8 cellular contexts compared by ENCODE assay signal in genomic region chr2:207625014-207625755, GRCh38. TPM values are rescaled to one million over a fixed set of nuclear protein-coding genes. Genes with fewer than 3 reads are reported as not detected.
A peak's percentile ranks its signal among the peaks of the same experiment; 100 is the strongest.
DNase-seq lines count a peak whose midpoint lies in the region; TF ChIP-seq lines count a peak whose summit lies in the region.

METTL21A (minus strand) TSS chr2:207625394; CDS start chr2:207624375, 1,019 bp downstream.

- TF ChIP-seq CTCF in GM10248 (IDR thresholded peaks at IDR 0.05; ENCODE audit: control extremely low read depth, extremely low read depth, low read depth, missing control alignments): peak; percentile 64
- TF ChIP-seq CTCF in HFF-Myc (IDR thresholded peaks at IDR 0.05; ENCODE audit: low read depth, low read length, missing control alignments): peak; percentile 28

- H3K36me3 Mint-ChIP-seq in activated naive CD4-positive, alpha-beta T cell treated with anti-CD3 and anti-CD28 coated beads for 36 hours (ENCODE audit: low read depth): peaks cover 35% of the 10 kb centered on the region

- peak within 1 kb of the TSS; percentile 77 for H3K4me3 ChIP-seq in HFF-Myc (replicated peaks; ENCODE audit: low read depth, low read length)

- H3K27ac Mint-ChIP-seq in activated naive CD4-positive, alpha-beta T cell treated with anti-CD3 and anti-CD28 coated beads for 36 hours: peak within 1 kb of the TSS; percentile 89

- POLR2A ChIA-PET in GM10248 (lab: Yijun Ruan, JAX): interaction anchor here (0.5 to 3.0 kb wide), 6 partner anchors 42 to 688 kb away, joined by 3 to 15 read pairs (median 4); partner anchors contain the start of genes CCNYL1 and KLF7

- no peaks in the 10 kb centered on the region for H3K27me3 Mint-ChIP-seq in activated naive CD4-positive, alpha-beta T cell treated with anti-CD3 and anti-CD28 coated beads for 36 hours (ENCODE audit: low read depth)

- CTCF ChIA-PET in GM10248 (lab: Yijun Ruan, JAX): interaction anchor here (0.8 to 3.8 kb wide), 28 partner anchors 8 to 449 kb away, joined by 3 to 29 read pairs (median 5); no protein-coding TSS in a partner anchor
- CTCF ChIA-PET in activated naive CD4-positive, alpha-beta T cell treated with anti-CD3 and anti-CD28 coated beads for 36 hours (lab: Charles Lee): interaction anchor here (0.6 to 2.2 kb wide), 5 partner anchors 77 to 416 kb away, joined by 3 to 15 read pairs (median 4); partner anchors contain the start of gene CCNYL1

- peak within 1 kb of the TSS; percentile 76 for H3K27ac ChIP-seq in temporal lobe (ENCODE audit: low read depth, low read length)

- H3K4me3 Mint-ChIP-seq in activated naive CD4-positive, alpha-beta T cell treated with anti-CD3 and anti-CD28 coated beads for 36 hours: peak within 1 kb of the TSS; percentile 88

- H3K9me3 Mint-ChIP-seq in activated naive CD4-positive, alpha-beta T cell treated with anti-CD3 and anti-CD28 coated beads for 36 hours: no peaks in the 10 kb centered on the region

- intact Hi-C loops in activated naive CD4-positive, alpha-beta T cell treated with anti-CD3 and anti-CD28 coated beads for 36 hours (cut with micrococcal nuclease): loop anchor here (1.0 to 5.0 kb wide), 10 partner anchors 86 to 1466 kb away; partner anchors contain the start of genes CCNYL1, CREB1, EEF1B2 and FASTKD2

- H3K4me1 Mint-ChIP-seq in activated naive CD4-positive, alpha-beta T cell treated with anti-CD3 and anti-CD28 coated beads for 36 hours (ENCODE audit: low read depth): peaks cover 56% of the 10 kb centered on the region

- DNase-seq in GM10248 (ENCODE audit: extremely low spot score) (peak; percentile 97), HFF-Myc (ENCODE audit: extremely low read depth, low read depth) (no peak), MV-4-11 (lab: John Stamatoyannopoulos, UW) (peak; percentile 90), SK-N-DZ (ENCODE audit: low spot score) (peak; percentile 88), germinal center (ENCODE audit: low spot score) (peak; percentile 97), occipital lobe (lab: John Stamatoyannopoulos, UW) (peak; percentile 84)
- peak; percentile 95 for DNase-seq in activated naive CD4-positive, alpha-beta T cell treated with anti-CD3 and anti-CD28 coated beads for 36 hours

RNA-seq across cellular contexts. Expression of gene METTL21A, which starts in this region (rescaled TPM):
- polyA plus RNA-seq in SK-N-DZ (2014; cell fraction: cytosol; rRNA removed): 57.6 and 69.6 TPM in 2 replicates
- 21.4 and 29.1 TPM in 2 replicates for polyA plus RNA-seq in SK-N-DZ (2014; cell fraction: nucleus; rRNA removed)
- 10 to 100 TPM; 18.6 to 19.0 TPM for total RNA-seq in activated naive CD4-positive, alpha-beta T cell treated with anti-CD3 and anti-CD28 coated beads for 36 hours
- total RNA-seq in occipital lobe (11.2 TPM), temporal lobe (11.1 TPM)
